ENCODE assay signal across 24 cellular contexts in the genomic region with DNA sequence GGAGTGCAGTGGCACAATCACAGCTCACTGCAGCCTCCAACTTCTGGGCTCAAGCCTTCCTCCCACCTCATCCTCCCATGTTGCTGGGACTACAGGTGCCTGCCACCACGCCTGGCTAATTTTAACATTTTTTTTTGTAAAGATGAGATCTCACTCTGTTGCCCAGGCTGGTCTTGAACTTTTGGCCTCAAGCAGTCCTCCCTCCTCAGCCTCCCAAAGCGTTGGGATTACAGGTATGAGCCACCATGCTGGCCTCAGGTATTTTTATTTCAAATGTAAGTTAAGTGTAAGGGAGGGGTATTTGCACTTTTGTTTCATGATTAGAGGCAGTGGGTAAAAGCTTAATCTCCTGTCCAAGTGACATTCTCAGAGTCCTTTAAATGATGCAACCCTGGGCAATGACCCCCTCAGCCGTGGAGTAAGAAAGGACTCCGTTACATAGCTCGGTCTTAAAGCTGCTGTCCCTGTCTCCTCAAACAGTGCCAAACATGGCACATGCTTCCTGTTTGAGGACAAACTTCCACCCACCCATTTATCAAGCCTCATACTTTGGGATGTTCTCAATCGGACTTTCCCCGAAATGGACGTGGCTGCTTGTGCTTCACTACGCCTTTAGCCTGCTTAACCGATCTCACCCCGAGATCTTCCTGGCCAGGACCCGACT.
DNase-seq lines count a peak whose midpoint lies in the region; FAIRE-seq and TF ChIP-seq lines count a peak whose summit lies in the region.
"Had no signal": no experiment of that assay in that cellular context is flagged by ENCODE, and none has a peak within 500 bp of the region (broad histone marks: within the 10 kb centered on the region; RNA-seq: fewer than 3 reads in every experiment).

No MANE protein-coding gene starts in this region.

- H3K27ac Mint-ChIP-seq in Caco-2 (ENCODE audit: unreplicated experiment): peak overlapping the region; percentile 55
- no peak overlapping the region for H3K27ac Mint-ChIP-seq in activated naive CD4-positive, alpha-beta T cell treated with anti-CD3 and anti-CD28 coated beads for 36 hours
- H3K27ac Mint-ChIP-seq: CD14-positive monocyte; CD4-positive, alpha-beta T cell; CD8-positive, alpha-beta memory T cell; GM23338 had no signal

- no peak overlapping the region for H2AFZ ChIP-seq in smooth muscle cell (ENCODE audit: low read depth)

- H3K9me3 Mint-ChIP-seq in Caco-2 (ENCODE audit: unreplicated experiment): no peaks in the 10 kb centered on the region
- peaks cover 4% of the 10 kb centered on the region for H3K9me3 Mint-ChIP-seq in activated naive CD4-positive, alpha-beta T cell treated with anti-CD3 and anti-CD28 coated beads for 36 hours
- H3K9me3 Mint-ChIP-seq: CD4-positive, alpha-beta T cell had no signal

- intact Hi-C loops in Caco-2 (cut with micrococcal nuclease; ENCODE audit: unreplicated experiment): no loop called here
- intact Hi-C loops in activated naive CD4-positive, alpha-beta T cell treated with anti-CD3 and anti-CD28 coated beads for 36 hours (cut with micrococcal nuclease): no loop called here

- no peaks in the 10 kb centered on the region for H3F3A ChIP-seq in smooth muscle cell (ENCODE audit: low read depth)

- no peak overlapping the region for H3K4me2 ChIP-seq in smooth muscle cell
- H3K4me2 ChIP-seq: A549; BLaER1 treated with 17β-estradiol and CSF1 and Interleukin-3, amounts not matched to agents 10 nM and 100 nM; GM23338 had no signal

- H3K27ac ChIP-seq in smooth muscle cell (ENCODE audit: low read depth): no peak overlapping the region
- H3K27ac ChIP-seq: A549; BLaER1 treated with 17β-estradiol and CSF1 and Interleukin-3, amounts not matched to agents 10 nM and 100 nM had no signal

- DNase-seq in Caco-2 (peak in 1 of 2 experiments; percentile 35), OCI-M1 (lab: John Stamatoyannopoulos, UW) (peak; percentile 38), bronchial epithelial cell (ENCODE audit: low read depth) (no peak), NCI-H2081 (lab: John Stamatoyannopoulos, UW) (no peak), smooth muscle cell (lab: John Stamatoyannopoulos, UW; ENCODE audit: unreplicated experiment) (no peak)
- DNase-seq in activated naive CD4-positive, alpha-beta T cell treated with anti-CD3 and anti-CD28 coated beads for 36 hours: no peak
- DNase-seq: 8988T; ACHN; AML-193; BE2C; Calu3; CD4-positive, alpha-beta T cell; CD8-positive, alpha-beta memory T cell; DMS53; DMS79 treated with DMSO at 0.1 percent for 48 hours; GF-D8 had no signal

- CTCF ChIA-PET in Caco-2 (lab: Charles Lee): no interaction called here
- CTCF ChIA-PET in activated naive CD4-positive, alpha-beta T cell treated with anti-CD3 and anti-CD28 coated beads for 36 hours (lab: Charles Lee): no interaction called here

- H3K79me2 ChIP-seq in smooth muscle cell (ENCODE audit: low read depth): no peaks in the 10 kb centered on the region

- no peak overlapping the region for H3K4me3 ChIP-seq in Caco-2 (ENCODE audit: low read depth, low read length)
- no peak overlapping the region for H3K4me3 ChIP-seq in bronchial epithelial cell (ENCODE audit: low read depth, low read length)
- no peak overlapping the region for H3K4me3 ChIP-seq in smooth muscle cell
- H3K4me3 ChIP-seq: A549; BLaER1 treated with 17β-estradiol and CSF1 and Interleukin-3, amounts not matched to agents 10 nM and 100 nM; GM23338; HAP-1 had no signal

- H3K36me3 ChIP-seq in Caco-2 (ENCODE audit: control insufficient read depth, insufficient read depth, low read length): no peaks in the 10 kb centered on the region
- no peaks in the 10 kb centered on the region for H3K36me3 ChIP-seq in bronchial epithelial cell (ENCODE audit: control insufficient read depth, insufficient read depth, low read length)
- H3K36me3 ChIP-seq in smooth muscle cell (ENCODE audit: low read depth): no peaks in the 10 kb centered on the region
- H3K36me3 ChIP-seq: BE2C; BLaER1 treated with 17β-estradiol and CSF1 and Interleukin-3, amounts not matched to agents 10 nM and 100 nM; HAP-1 had no signal

- WGBS in smooth muscle cell (ENCODE audit: low lambda C conversion rate): 85% methylated on average over 12 of the region's 12 CpGs

- no TSS peak for BruUV-seq in Caco-2 (replicated peaks; lab: Mats Ljungman, UMichigan)

- peak; percentile 73 for FAIRE-seq in bronchial epithelial cell (lab: Jason Lieb, UNC)
- FAIRE-seq: A549, GM12891, GM18507, H54 had no signal

- POLR2A ChIA-PET in Caco-2 (lab: Charles Lee): no interaction called here

- H3K4me3 Mint-ChIP-seq in Caco-2 (ENCODE audit: unreplicated experiment): no peak overlapping the region
- no peak overlapping the region for H3K4me3 Mint-ChIP-seq in activated naive CD4-positive, alpha-beta T cell treated with anti-CD3 and anti-CD28 coated beads for 36 hours
- H3K4me3 Mint-ChIP-seq: CD14-positive monocyte; CD4-positive, alpha-beta T cell; CD8-positive, alpha-beta memory T cell; GM23338 had no signal

- H3K4me1 Mint-ChIP-seq in Caco-2 (ENCODE audit: low read depth, unreplicated experiment): no peaks in the 10 kb centered on the region
- H3K4me1 Mint-ChIP-seq in activated naive CD4-positive, alpha-beta T cell treated with anti-CD3 and anti-CD28 coated beads for 36 hours (ENCODE audit: low read depth): no peaks in the 10 kb centered on the region
- H3K4me1 Mint-ChIP-seq: CD14-positive monocyte; CD8-positive, alpha-beta memory T cell had no signal

- no peaks in the 10 kb centered on the region for H3K4me1 ChIP-seq in Caco-2
- peaks cover 2% of the 10 kb centered on the region for H3K4me1 ChIP-seq in smooth muscle cell (ENCODE audit: low read depth)
- H3K4me1 ChIP-seq: A549, BE2C had no signal

- no peaks in the 10 kb centered on the region for H4K20me1 ChIP-seq in smooth muscle cell (ENCODE audit: low read depth)
- H4K20me1 ChIP-seq: BLaER1 treated with 17β-estradiol and CSF1 and Interleukin-3, amounts not matched to agents 10 nM and 100 nM had no signal

- TF ChIP-seq CTCF in Caco-2 (IDR thresholded peaks at IDR 0.05; ENCODE audit: insufficient read depth in 1 of 2, low read depth in 1 of 2, low read length in 1 of 2, severe bottlenecking in 1 of 2, unreplicated experiment in 1 of 2) (no peak), bronchial epithelial cell (IDR thresholded peaks at IDR 0.05; ENCODE audit: insufficient read depth, low read length, severe bottlenecking) (no peak), smooth muscle cell (IDR thresholded peaks at IDR 0.05; ENCODE audit: borderline replicate concordance, insufficient read depth, poor library complexity, severe bottlenecking) (no peak)

- no peaks in the 10 kb centered on the region for H3K27me3 ChIP-seq in Caco-2 (replicated peaks; ENCODE audit: control insufficient read depth, insufficient read depth, low read length)
- H3K27me3 ChIP-seq in bronchial epithelial cell (ENCODE audit: control insufficient read depth, insufficient read depth, low read length): no peaks in the 10 kb centered on the region
- no peaks in the 10 kb centered on the region for H3K27me3 ChIP-seq in smooth muscle cell (ENCODE audit: low read depth)
- H3K27me3 ChIP-seq: BE2C; BLaER1 treated with 17β-estradiol and CSF1 and Interleukin-3, amounts not matched to agents 10 nM and 100 nM had no signal

- no peaks in the 10 kb centered on the region for H3K36me3 Mint-ChIP-seq in Caco-2 (ENCODE audit: insufficient read depth, unreplicated experiment)
- no peaks in the 10 kb centered on the region for H3K36me3 Mint-ChIP-seq in activated naive CD4-positive, alpha-beta T cell treated with anti-CD3 and anti-CD28 coated beads for 36 hours (ENCODE audit: low read depth)
- H3K36me3 Mint-ChIP-seq: CD14-positive monocyte; CD8-positive, alpha-beta memory T cell had no signal

- no peak overlapping the region for H3K9ac ChIP-seq in smooth muscle cell (ENCODE audit: low read depth)
- H3K9ac ChIP-seq: BLaER1 treated with 17β-estradiol and CSF1 and Interleukin-3, amounts not matched to agents 10 nM and 100 nM had no signal

- H3K9me3 ChIP-seq in Caco-2 (no peaks in the 10 kb centered on the region), smooth muscle cell (replicated peaks; ENCODE audit: low read depth) (no peaks in the 10 kb centered on the region)
- H3K9me3 ChIP-seq: A549, BE2C, HAP-1 had no signal

- no peaks in the 10 kb centered on the region for H3K27me3 Mint-ChIP-seq in Caco-2 (ENCODE audit: insufficient read depth, unreplicated experiment)
- peaks cover 7% of the 10 kb centered on the region for H3K27me3 Mint-ChIP-seq in activated naive CD4-positive, alpha-beta T cell treated with anti-CD3 and anti-CD28 coated beads for 36 hours (ENCODE audit: low read depth)
- H3K27me3 Mint-ChIP-seq: CD4-positive, alpha-beta T cell; CD8-positive, alpha-beta memory T cell had no signal
